1 cellular context compared by ENCODE assay signal in the genomic region with DNA sequence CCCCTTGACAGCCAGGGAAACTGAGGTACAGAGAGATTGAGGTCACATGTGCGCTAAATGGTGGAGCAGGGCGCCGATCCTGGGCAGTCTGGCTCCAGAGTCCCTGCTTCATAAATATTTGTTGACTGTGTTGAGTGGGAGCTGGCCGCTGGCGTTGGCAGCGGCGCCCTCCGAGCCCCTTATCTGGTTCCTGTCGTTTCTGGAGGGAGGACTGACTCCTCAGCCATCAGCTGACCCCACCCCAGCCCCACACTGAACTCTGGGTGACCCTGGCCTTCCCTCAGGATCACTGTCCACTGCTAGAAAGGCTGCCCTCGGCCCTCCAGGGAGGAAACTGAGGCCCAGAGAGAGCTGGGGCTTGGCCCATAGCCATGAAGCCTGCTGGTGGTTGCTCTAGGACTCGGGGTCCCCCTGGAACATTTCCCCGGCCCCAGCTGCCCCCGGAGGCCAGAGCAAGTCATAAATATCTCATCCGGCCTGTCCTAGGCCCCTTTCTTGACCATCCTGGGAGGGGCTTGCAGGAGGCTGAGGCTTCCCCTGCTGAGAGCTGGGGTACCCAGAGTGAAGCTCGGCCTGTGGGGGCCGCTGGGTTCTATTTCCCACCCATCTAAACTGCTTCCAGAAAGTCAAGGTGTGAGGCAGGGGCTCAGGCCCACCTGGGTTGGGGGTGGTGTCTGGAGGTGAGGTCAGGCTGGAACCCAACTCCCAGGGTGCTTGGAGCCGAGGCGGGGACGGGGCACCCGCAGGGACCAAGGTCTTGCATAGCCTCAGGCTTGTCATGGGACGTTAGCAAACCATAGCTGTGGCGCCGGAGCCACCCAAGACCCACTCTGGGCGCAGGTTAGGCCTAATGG.
TF ChIP-seq lines count a peak whose summit lies in the region.

No MANE protein-coding gene starts in this region.

TF ChIP-seq in K562, 482 proteins besides CTCF, POLR2A, EP300 and RAD21 (continued from another document and continues in another):
- TF ChIP-seq, protein P1, sequence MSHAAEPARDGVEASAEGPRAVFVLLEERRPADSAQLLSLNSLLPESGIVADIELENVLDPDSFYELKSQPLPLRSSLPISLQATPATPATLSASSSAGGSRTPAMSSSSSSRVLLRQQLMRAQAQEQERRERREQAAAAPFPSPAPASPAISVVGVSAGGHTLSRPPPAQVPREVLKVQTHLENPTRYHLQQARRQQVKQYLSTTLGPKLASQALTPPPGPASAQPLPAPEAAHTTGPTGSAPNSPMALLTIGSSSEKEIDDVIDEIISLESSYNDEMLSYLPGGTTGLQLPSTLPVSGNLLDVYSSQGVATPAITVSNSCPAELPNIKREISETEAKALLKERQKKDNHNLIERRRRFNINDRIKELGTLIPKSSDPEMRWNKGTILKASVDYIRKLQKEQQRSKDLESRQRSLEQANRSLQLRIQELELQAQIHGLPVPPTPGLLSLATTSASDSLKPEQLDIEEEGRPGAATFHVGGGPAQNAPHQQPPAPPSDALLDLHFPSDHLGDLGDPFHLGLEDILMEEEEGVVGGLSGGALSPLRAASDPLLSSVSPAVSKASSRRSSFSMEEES (CRISPR knock-in tag; IDR thresholded peaks at IDR 0.05): no peak
- no peak for TF ChIP-seq EZH2 (IDR thresholded peaks at IDR 0.05; ENCODE audit: borderline replicate concordance, low read depth, low read length)
- no peak for TF ChIP-seq ELF1 (tag; IDR thresholded peaks at IDR 0.05)
- TF ChIP-seq, protein P2, sequence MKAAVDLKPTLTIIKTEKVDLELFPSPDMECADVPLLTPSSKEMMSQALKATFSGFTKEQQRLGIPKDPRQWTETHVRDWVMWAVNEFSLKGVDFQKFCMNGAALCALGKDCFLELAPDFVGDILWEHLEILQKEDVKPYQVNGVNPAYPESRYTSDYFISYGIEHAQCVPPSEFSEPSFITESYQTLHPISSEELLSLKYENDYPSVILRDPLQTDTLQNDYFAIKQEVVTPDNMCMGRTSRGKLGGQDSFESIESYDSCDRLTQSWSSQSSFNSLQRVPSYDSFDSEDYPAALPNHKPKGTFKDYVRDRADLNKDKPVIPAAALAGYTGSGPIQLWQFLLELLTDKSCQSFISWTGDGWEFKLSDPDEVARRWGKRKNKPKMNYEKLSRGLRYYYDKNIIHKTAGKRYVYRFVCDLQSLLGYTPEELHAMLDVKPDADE (conservative IDR thresholded peaks at IDR 0.05; ENCODE audit: control insufficient read depth, low read depth, low read length): peak; percentile 72; the same call in 1 of the 2 replicates
- no peak for TF ChIP-seq HDAC6 (IDR thresholded peaks at IDR 0.05; ENCODE audit: low read depth, low read length)
- TF ChIP-seq HDGF (IDR thresholded peaks at IDR 0.05): no peak
- TF ChIP-seq, protein P3, sequence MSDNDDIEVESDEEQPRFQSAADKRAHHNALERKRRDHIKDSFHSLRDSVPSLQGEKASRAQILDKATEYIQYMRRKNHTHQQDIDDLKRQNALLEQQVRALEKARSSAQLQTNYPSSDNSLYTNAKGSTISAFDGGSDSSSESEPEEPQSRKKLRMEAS (CRISPR knock-in tag; IDR thresholded peaks at IDR 0.05): peak; percentile 20; the same call in 1 of the 2 replicates
- no peak for TF ChIP-seq PRPF4 (IDR thresholded peaks at IDR 0.05; ENCODE audit: insufficient read depth, low read depth, low read length, poor library complexity, severe bottlenecking)
- no peak for TF ChIP-seq ZNF766 (CRISPR knock-in tag; conservative IDR thresholded peaks at IDR 0.05)
- no peak for TF ChIP-seq CEBPB (tag; IDR thresholded peaks at IDR 0.05)
- no peak for TF ChIP-seq RBM14 (IDR thresholded peaks at IDR 0.05; ENCODE audit: borderline replicate concordance, insufficient read depth, low read depth, low read length)
- TF ChIP-seq, protein P4, sequence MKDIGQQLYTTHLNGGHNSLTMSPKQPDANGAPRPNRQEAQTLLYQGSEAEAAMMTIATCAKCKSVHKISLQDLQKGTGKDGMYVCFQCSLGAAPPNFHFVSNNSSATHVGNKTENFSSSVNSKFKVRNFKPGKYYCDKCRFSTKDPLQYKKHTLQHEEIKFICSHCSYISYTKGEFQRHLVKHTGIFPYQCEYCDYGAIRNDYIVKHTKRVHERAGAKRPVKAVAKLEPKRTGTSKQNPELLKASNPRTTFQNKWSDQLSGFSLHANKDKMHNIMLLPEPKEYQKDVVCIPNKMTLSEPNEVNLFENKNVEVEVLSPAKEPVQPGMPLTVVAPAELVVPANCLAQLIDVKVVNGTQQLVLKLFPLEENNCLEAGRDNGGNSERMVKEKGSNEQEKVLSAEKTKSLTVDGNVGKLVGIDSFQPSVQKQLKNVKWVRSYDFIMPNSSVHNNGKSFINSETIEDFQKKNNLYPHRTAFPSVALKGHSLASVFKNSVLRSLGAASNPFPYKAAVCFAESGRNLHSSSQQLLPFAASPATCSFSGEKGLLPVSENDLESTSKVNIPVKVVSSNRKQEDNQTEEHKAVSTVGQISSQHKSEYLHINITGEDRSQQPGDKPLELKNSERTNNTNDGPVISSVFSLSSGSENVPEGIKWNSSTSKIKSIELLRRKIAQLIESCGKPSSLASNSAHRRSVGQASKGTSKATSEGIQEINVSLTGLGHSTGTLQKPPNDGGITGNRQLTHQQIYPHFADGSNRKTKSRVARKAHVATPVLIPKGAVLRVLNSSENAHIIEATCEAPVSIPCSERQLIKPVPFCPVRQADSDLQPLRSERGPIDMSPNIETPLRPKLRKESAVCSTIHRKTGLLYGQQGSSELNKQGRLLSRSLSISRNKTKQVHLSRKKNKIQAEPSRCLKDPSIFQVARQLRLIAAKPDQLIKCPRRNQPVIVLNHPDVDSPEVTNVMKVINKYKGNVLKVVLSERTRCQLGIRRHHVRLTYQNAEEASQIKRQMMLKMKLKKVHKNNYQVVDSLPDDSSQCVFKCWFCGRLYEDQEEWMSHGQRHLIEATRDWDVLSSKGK (CRISPR knock-in tag; IDR thresholded peaks at IDR 0.05): no peak
- no peak for TF ChIP-seq NR2C1 (IDR thresholded peaks at IDR 0.05)
- no peak for TF ChIP-seq NR2C1 (tag; IDR thresholded peaks at IDR 0.05)
- peak; percentile 55 for TF ChIP-seq MYC (IDR thresholded peaks at IDR 0.05; ENCODE audit: low read depth, low read length)
- no peak; the same call in 1 of the 2 replicates for TF ChIP-seq MYC (CRISPR knock-in tag; IDR thresholded peaks at IDR 0.05; ENCODE audit: borderline replicate concordance, low read depth)
- TF ChIP-seq HNRNPH1 (optimal IDR thresholded peaks at IDR 0.05; ENCODE audit: low read depth, low read length): no peak
- 0 out of 2 replicates have a peak, but pooled peaks have one; percentile 1 for TF ChIP-seq ARID2 (IDR thresholded peaks at IDR 0.05)
- no peak for TF ChIP-seq KDM5B (IDR thresholded peaks at IDR 0.05; ENCODE audit: insufficient replicate concordance, low read depth, low read length)
- no peak for TF ChIP-seq DACH1 (IDR thresholded peaks at IDR 0.05; ENCODE audit: partially characterized antibody)
- peak; percentile 52; the same call in 1 of the 2 replicates for TF ChIP-seq SUPT5H (IDR thresholded peaks at IDR 0.05)
- TF ChIP-seq RFX7 (CRISPR knock-in tag; IDR thresholded peaks at IDR 0.05): no peak
- TF ChIP-seq, protein P5, sequence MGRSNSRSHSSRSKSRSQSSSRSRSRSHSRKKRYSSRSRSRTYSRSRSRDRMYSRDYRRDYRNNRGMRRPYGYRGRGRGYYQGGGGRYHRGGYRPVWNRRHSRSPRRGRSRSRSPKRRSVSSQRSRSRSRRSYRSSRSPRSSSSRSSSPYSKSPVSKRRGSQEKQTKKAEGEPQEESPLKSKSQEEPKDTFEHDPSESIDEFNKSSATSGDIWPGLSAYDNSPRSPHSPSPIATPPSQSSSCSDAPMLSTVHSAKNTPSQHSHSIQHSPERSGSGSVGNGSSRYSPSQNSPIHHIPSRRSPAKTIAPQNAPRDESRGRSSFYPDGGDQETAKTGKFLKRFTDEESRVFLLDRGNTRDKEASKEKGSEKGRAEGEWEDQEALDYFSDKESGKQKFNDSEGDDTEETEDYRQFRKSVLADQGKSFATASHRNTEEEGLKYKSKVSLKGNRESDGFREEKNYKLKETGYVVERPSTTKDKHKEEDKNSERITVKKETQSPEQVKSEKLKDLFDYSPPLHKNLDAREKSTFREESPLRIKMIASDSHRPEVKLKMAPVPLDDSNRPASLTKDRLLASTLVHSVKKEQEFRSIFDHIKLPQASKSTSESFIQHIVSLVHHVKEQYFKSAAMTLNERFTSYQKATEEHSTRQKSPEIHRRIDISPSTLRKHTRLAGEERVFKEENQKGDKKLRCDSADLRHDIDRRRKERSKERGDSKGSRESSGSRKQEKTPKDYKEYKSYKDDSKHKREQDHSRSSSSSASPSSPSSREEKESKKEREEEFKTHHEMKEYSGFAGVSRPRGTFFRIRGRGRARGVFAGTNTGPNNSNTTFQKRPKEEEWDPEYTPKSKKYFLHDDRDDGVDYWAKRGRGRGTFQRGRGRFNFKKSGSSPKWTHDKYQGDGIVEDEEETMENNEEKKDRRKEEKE (IDR thresholded peaks at IDR 0.05; ENCODE audit: borderline replicate concordance in 1 of 2, control insufficient read depth in 1 of 2, low read depth in 2 of 2, low read length in 1 of 2): no peak
- TF ChIP-seq, protein P6, sequence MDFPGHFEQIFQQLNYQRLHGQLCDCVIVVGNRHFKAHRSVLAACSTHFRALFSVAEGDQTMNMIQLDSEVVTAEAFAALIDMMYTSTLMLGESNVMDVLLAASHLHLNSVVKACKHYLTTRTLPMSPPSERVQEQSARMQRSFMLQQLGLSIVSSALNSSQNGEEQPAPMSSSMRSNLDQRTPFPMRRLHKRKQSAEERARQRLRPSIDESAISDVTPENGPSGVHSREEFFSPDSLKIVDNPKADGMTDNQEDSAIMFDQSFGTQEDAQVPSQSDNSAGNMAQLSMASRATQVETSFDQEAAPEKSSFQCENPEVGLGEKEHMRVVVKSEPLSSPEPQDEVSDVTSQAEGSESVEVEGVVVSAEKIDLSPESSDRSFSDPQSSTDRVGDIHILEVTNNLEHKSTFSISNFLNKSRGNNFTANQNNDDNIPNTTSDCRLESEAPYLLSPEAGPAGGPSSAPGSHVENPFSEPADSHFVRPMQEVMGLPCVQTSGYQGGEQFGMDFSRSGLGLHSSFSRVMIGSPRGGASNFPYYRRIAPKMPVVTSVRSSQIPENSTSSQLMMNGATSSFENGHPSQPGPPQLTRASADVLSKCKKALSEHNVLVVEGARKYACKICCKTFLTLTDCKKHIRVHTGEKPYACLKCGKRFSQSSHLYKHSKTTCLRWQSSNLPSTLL (IDR thresholded peaks at IDR 0.05): no peak
- TF ChIP-seq, protein P7, sequence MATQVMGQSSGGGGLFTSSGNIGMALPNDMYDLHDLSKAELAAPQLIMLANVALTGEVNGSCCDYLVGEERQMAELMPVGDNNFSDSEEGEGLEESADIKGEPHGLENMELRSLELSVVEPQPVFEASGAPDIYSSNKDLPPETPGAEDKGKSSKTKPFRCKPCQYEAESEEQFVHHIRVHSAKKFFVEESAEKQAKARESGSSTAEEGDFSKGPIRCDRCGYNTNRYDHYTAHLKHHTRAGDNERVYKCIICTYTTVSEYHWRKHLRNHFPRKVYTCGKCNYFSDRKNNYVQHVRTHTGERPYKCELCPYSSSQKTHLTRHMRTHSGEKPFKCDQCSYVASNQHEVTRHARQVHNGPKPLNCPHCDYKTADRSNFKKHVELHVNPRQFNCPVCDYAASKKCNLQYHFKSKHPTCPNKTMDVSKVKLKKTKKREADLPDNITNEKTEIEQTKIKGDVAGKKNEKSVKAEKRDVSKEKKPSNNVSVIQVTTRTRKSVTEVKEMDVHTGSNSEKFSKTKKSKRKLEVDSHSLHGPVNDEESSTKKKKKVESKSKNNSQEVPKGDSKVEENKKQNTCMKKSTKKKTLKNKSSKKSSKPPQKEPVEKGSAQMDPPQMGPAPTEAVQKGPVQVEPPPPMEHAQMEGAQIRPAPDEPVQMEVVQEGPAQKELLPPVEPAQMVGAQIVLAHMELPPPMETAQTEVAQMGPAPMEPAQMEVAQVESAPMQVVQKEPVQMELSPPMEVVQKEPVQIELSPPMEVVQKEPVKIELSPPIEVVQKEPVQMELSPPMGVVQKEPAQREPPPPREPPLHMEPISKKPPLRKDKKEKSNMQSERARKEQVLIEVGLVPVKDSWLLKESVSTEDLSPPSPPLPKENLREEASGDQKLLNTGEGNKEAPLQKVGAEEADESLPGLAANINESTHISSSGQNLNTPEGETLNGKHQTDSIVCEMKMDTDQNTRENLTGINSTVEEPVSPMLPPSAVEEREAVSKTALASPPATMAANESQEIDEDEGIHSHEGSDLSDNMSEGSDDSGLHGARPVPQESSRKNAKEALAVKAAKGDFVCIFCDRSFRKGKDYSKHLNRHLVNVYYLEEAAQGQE (CRISPR knock-in tag; IDR thresholded peaks at IDR 0.05; ENCODE audit: low read depth): 0 out of 2 replicates have a peak, but pooled peaks have one; percentile 38
- TF ChIP-seq ZNF444 (CRISPR knock-in tag; IDR thresholded peaks at IDR 0.05): peak; percentile 52; the same call in 1 of the 2 replicates
- TF ChIP-seq, protein P8, sequence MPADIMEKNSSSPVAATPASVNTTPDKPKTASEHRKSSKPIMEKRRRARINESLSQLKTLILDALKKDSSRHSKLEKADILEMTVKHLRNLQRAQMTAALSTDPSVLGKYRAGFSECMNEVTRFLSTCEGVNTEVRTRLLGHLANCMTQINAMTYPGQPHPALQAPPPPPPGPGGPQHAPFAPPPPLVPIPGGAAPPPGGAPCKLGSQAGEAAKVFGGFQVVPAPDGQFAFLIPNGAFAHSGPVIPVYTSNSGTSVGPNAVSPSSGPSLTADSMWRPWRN (IDR thresholded peaks at IDR 0.05; ENCODE audit: low read depth): 0 out of 2 replicates have a peak, but pooled peaks have one; percentile 42
- no peak for TF ChIP-seq HMG20A (CRISPR knock-in tag; conservative IDR thresholded peaks at IDR 0.05)
- 0 out of 2 replicates have a peak, but pooled peaks have one; percentile 17 for TF ChIP-seq BMI1 (IDR thresholded peaks at IDR 0.05; ENCODE audit: low read length)
- peak; percentile 25 for TF ChIP-seq BRD4 (IDR thresholded peaks at IDR 0.05)
- TF ChIP-seq, protein P9, sequence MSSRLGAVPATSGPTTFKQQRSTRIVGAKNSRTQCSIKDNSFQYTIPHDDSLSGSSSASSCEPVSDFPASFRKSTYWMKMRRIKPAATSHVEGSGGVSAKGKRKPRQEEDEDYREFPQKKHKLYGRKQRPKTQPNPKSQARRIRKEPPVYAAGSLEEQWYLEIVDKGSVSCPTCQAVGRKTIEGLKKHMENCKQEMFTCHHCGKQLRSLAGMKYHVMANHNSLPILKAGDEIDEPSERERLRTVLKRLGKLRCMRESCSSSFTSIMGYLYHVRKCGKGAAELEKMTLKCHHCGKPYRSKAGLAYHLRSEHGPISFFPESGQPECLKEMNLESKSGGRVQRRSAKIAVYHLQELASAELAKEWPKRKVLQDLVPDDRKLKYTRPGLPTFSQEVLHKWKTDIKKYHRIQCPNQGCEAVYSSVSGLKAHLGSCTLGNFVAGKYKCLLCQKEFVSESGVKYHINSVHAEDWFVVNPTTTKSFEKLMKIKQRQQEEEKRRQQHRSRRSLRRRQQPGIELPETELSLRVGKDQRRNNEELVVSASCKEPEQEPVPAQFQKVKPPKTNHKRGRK (tag; IDR thresholded peaks at IDR 0.05): no peak
- peak; percentile 72 for TF ChIP-seq LEF1 (IDR thresholded peaks at IDR 0.05)
- no peak for TF ChIP-seq ZNF324 (CRISPR knock-in tag; IDR thresholded peaks at IDR 0.05)
- no peak for TF ChIP-seq CBX2 (IDR thresholded peaks at IDR 0.05; ENCODE audit: insufficient read depth, low read length, poor library complexity, severe bottlenecking)
- TF ChIP-seq ZNF12 (CRISPR knock-in tag; IDR thresholded peaks at IDR 0.05): no peak
- no peak for TF ChIP-seq STAG1 (CRISPR knock-in tag; IDR thresholded peaks at IDR 0.05; ENCODE audit: borderline replicate concordance)
- TF ChIP-seq, protein P10, sequence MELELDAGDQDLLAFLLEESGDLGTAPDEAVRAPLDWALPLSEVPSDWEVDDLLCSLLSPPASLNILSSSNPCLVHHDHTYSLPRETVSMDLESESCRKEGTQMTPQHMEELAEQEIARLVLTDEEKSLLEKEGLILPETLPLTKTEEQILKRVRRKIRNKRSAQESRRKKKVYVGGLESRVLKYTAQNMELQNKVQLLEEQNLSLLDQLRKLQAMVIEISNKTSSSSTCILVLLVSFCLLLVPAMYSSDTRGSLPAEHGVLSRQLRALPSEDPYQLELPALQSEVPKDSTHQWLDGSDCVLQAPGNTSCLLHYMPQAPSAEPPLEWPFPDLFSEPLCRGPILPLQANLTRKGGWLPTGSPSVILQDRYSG (tag; conservative IDR thresholded peaks at IDR 0.05; ENCODE audit: low read depth): no peak
- no peak for TF ChIP-seq IFI16 (CRISPR knock-in tag; IDR thresholded peaks at IDR 0.05)
